22 cellular contexts compared by ENCODE assay signal in the genomic region with DNA sequence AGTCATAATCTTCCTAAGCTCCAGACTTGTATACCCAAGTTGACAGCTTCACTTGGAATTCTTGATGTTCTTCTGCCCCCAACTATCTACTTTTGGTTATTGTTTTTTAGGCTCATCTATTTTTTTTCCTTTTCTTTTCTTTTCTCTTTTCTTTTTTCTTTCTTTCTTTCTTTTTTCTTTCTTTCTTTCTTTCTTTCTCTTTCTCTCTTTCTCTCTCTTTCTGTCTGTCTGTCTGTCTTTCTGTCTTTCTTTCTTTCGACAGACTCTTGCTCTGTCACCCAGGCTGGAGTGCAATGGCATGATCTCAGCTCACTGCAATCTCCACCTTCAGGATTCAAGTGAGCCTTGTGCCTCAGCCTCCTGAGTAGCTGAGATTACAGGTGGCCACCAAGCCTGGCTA. TPM values are rescaled to one million over a fixed set of nuclear protein-coding genes. Genes with fewer than 3 reads are reported as not detected.
DNase-seq lines count a peak whose midpoint lies in the region; ATAC-seq and TF ChIP-seq lines count a peak whose summit lies in the region.
"Had no signal": no experiment of that assay in that cellular context is flagged by ENCODE, and none has a peak within 500 bp of the region (broad histone marks: within the 10 kb centered on the region; RNA-seq: fewer than 3 reads in every experiment).

No MANE protein-coding gene starts in this region.

- TF ChIP-seq CTCF in endodermal cell (conservative IDR thresholded peaks at IDR 0.05) = no peak

- POLR2A ChIA-PET in activated CD4-positive, alpha-beta T cell treated with anti-CD3 and anti-CD28 coated beads, Interleukin-2, amount 10 ng/mL, durations not matched to agents 7 days and 5 days (lab: Charles Lee) = no interaction called here
- POLR2A ChIA-PET in CD8-positive, alpha-beta memory T cell (lab: Charles Lee) = no interaction called here

- no peaks in the 10 kb centered on the region for H3K9me3 ChIP-seq in CD8-positive, alpha-beta memory T cell (ENCODE audit: low read length)
- H3K9me3 ChIP-seq in endodermal cell (ENCODE audit: control insufficient read depth, low read length) = no peaks in the 10 kb centered on the region
- H3K9me3 ChIP-seq: BLaER1, esophagus muscularis mucosa, gastrocnemius medialis, sigmoid colon had no signal

- no peaks in the 10 kb centered on the region for H3K9me3 Mint-ChIP-seq in activated CD4-positive, alpha-beta T cell treated with anti-CD3 and anti-CD28 coated beads, Interleukin-2, amount 10 ng/mL, durations not matched to agents 7 days and 5 days
- H3K9me3 Mint-ChIP-seq in CD8-positive, alpha-beta memory T cell = no peaks in the 10 kb centered on the region
- no peaks in the 10 kb centered on the region for H3K9me3 Mint-ChIP-seq in activated naive CD8-positive, alpha-beta T cell treated with anti-CD3 and anti-CD28 coated beads for 36 hours
- no peaks in the 10 kb centered on the region for H3K9me3 Mint-ChIP-seq in natural killer cell treated with Interleukin-12 subunit alpha and Interleukin-12 subunit beta and Interleukin-15 and Interleukin-18, amount 100 ng/mL, for 72 hours
- no peaks in the 10 kb centered on the region for H3K9me3 Mint-ChIP-seq in endodermal cell

- H3K36me3 ChIP-seq in CD8-positive, alpha-beta memory T cell (ENCODE audit: insufficient read depth, low read length) = peaks cover 33% of the 10 kb centered on the region
- peaks cover 84% of the 10 kb centered on the region for H3K36me3 ChIP-seq in endodermal cell (ENCODE audit: control insufficient read depth, insufficient read depth, low read length)

- H3K36me3 Mint-ChIP-seq in activated CD4-positive, alpha-beta T cell treated with anti-CD3 and anti-CD28 coated beads, Interleukin-2, amount 10 ng/mL, durations not matched to agents 7 days and 5 days (ENCODE audit: low read depth) = peaks cover 55% of the 10 kb centered on the region
- peaks cover 0 to 85% (median 14%) of the 10 kb centered on the region in 3 donors for H3K36me3 Mint-ChIP-seq in CD8-positive, alpha-beta memory T cell
- peaks cover 42% of the 10 kb centered on the region for H3K36me3 Mint-ChIP-seq in activated naive CD8-positive, alpha-beta T cell treated with anti-CD3 and anti-CD28 coated beads for 36 hours
- peaks cover 39% of the 10 kb centered on the region for H3K36me3 Mint-ChIP-seq in natural killer cell treated with Interleukin-12 subunit alpha and Interleukin-12 subunit beta and Interleukin-15 and Interleukin-18, amount 100 ng/mL, for 72 hours
- peaks cover 45% of the 10 kb centered on the region for H3K36me3 Mint-ChIP-seq in endodermal cell (ENCODE audit: low read depth)

- H3K9ac ChIP-seq in endodermal cell (ENCODE audit: extremely low read depth, low read length, poor library complexity, severe bottlenecking) = no peak overlapping the region
- H3K9ac ChIP-seq: BLaER1 had no signal

- H3K27ac Mint-ChIP-seq in activated CD4-positive, alpha-beta T cell treated with anti-CD3 and anti-CD28 coated beads, Interleukin-2, amount 10 ng/mL, durations not matched to agents 7 days and 5 days = peak overlapping the region; percentile 71
- peak overlapping the region; percentile 43 to 92 (median 78) for H3K27ac Mint-ChIP-seq in CD8-positive, alpha-beta memory T cell
- peak overlapping the region; percentile 14 for H3K27ac Mint-ChIP-seq in activated naive CD8-positive, alpha-beta T cell treated with anti-CD3 and anti-CD28 coated beads for 36 hours
- H3K27ac Mint-ChIP-seq in natural killer cell treated with Interleukin-12 subunit alpha and Interleukin-12 subunit beta and Interleukin-15 and Interleukin-18, amount 100 ng/mL, for 72 hours = peak overlapping the region; percentile 10 to 79
- H3K27ac Mint-ChIP-seq in endodermal cell = no peak overlapping the region

- CTCF ChIA-PET in activated CD4-positive, alpha-beta T cell treated with anti-CD3 and anti-CD28 coated beads, Interleukin-2, amount 10 ng/mL, durations not matched to agents 7 days and 5 days (lab: Charles Lee) = interaction anchor here (0.6 kb wide), 1 partner anchor 78 kb away, joined by 3 read pairs; no protein-coding TSS in a partner anchor
- CTCF ChIA-PET in CD8-positive, alpha-beta memory T cell (lab: Charles Lee) = no interaction called here

- H3K4me1 ChIP-seq in CD8-positive, alpha-beta memory T cell (ENCODE audit: insufficient read depth, low read length) = peaks cover 26% of the 10 kb centered on the region
- no peaks in the 10 kb centered on the region for H3K4me1 ChIP-seq in endodermal cell (ENCODE audit: control insufficient read depth, insufficient read depth, low read length)
- H3K4me1 ChIP-seq: BLaER1 had no signal

- no peak overlapping the region for H3K27ac ChIP-seq in CD8-positive, alpha-beta memory T cell (ENCODE audit: low read depth, low read length)
- H3K27ac ChIP-seq in endodermal cell (ENCODE audit: low read depth, low read length) = no peak overlapping the region
- H3K27ac ChIP-seq: BLaER1, esophagus muscularis mucosa, sigmoid colon had no signal

- H3K4me3 Mint-ChIP-seq in activated CD4-positive, alpha-beta T cell treated with anti-CD3 and anti-CD28 coated beads, Interleukin-2, amount 10 ng/mL, durations not matched to agents 7 days and 5 days = no peak overlapping the region
- peak overlapping the region in 2 of 7 donors; percentile 11 to 20 for H3K4me3 Mint-ChIP-seq in CD8-positive, alpha-beta memory T cell
- no peak overlapping the region for H3K4me3 Mint-ChIP-seq in activated naive CD8-positive, alpha-beta T cell treated with anti-CD3 and anti-CD28 coated beads for 36 hours
- H3K4me3 Mint-ChIP-seq in natural killer cell treated with Interleukin-12 subunit alpha and Interleukin-12 subunit beta and Interleukin-15 and Interleukin-18, amount 100 ng/mL, for 72 hours = no peak overlapping the region
- H3K4me3 Mint-ChIP-seq in endodermal cell = no peak overlapping the region

- H3K27me3 Mint-ChIP-seq in activated CD4-positive, alpha-beta T cell treated with anti-CD3 and anti-CD28 coated beads, Interleukin-2, amount 10 ng/mL, durations not matched to agents 7 days and 5 days = no peaks in the 10 kb centered on the region
- H3K27me3 Mint-ChIP-seq in CD8-positive, alpha-beta memory T cell = peaks cover 0 to 1% of the 10 kb centered on the region in 2 donors
- H3K27me3 Mint-ChIP-seq in activated naive CD8-positive, alpha-beta T cell treated with anti-CD3 and anti-CD28 coated beads for 36 hours = no peaks in the 10 kb centered on the region
- H3K27me3 Mint-ChIP-seq in natural killer cell treated with Interleukin-12 subunit alpha and Interleukin-12 subunit beta and Interleukin-15 and Interleukin-18, amount 100 ng/mL, for 72 hours = no peaks in the 10 kb centered on the region
- no peaks in the 10 kb centered on the region for H3K27me3 Mint-ChIP-seq in endodermal cell (ENCODE audit: insufficient read depth)

- no peak overlapping the region for H3K4me3 ChIP-seq in CD8-positive, alpha-beta memory T cell (ENCODE audit: low read length)
- H3K4me3 ChIP-seq in endodermal cell (ENCODE audit: low read length) = no peak overlapping the region
- H3K4me3 ChIP-seq: BLaER1, esophagus muscularis mucosa, gastrocnemius medialis, lung, sigmoid colon had no signal

- H3K27me3 ChIP-seq in CD8-positive, alpha-beta memory T cell (ENCODE audit: insufficient read depth, low read length, poor library complexity, severe bottlenecking) = no peaks in the 10 kb centered on the region
- H3K27me3 ChIP-seq in endodermal cell (ENCODE audit: control insufficient read depth, insufficient read depth, low read length, poor library complexity, severe bottlenecking) = no peaks in the 10 kb centered on the region
- H3K27me3 ChIP-seq: BLaER1, esophagus muscularis mucosa, gastrocnemius medialis, sigmoid colon had no signal

- no peak for DNase-seq in activated CD4-positive, alpha-beta T cell treated with anti-CD3 and anti-CD28 coated beads, Interleukin-2, amount 10 ng/mL, durations not matched to agents 7 days and 5 days
- no peak for DNase-seq in activated CD4-positive, alpha-beta T cell treated with anti-CD3 and anti-CD28 coated beads, Interleukin-2, amount 50 U/mL, for 48 hours
- no peak for DNase-seq in CD8-positive, alpha-beta memory T cell
- no peak for DNase-seq in activated naive CD8-positive, alpha-beta T cell treated with anti-CD3 and anti-CD28 coated beads for 36 hours
- no peak for DNase-seq in natural killer cell treated with Interleukin-12 subunit alpha and Interleukin-12 subunit beta and Interleukin-15 and Interleukin-18, amount 100 ng/mL, for 72 hours (ENCODE audit: low spot score)
- DNase-seq in endodermal cell (no peak), cortex of kidney (lab: John Stamatoyannopoulos, UW) (no peak)
- DNase-seq: activated CD4-positive, alpha-beta T cell treated with anti-CD3 and anti-CD28 coated beads for 4 hours; activated T-cell treated with anti-CD3 and anti-CD28 coated beads, Interleukin-2, amount 50 U/mL, for 1 hour; caudate nucleus; DMS 273 treated with DMSO at 0.1 percent for 48 hours; effector CD4-positive, alpha-beta T cell; gastrocnemius medialis; kidney; NCI-H1417 treated with DMSO at 0.1 percent for 48 hours; NCI-H524 treated with DMSO at 0.1 percent for 48 hours; sigmoid colon had no signal

- 97 to 100% methylated on average over 1 of the region's 1 CpG for WGBS in endodermal cell (ENCODE audit: insufficient coverage in 1 of 2, insufficient read length in 1 of 2), 2 experiments

- H3K4me1 Mint-ChIP-seq in activated CD4-positive, alpha-beta T cell treated with anti-CD3 and anti-CD28 coated beads, Interleukin-2, amount 10 ng/mL, durations not matched to agents 7 days and 5 days = peaks cover 29% of the 10 kb centered on the region
- H3K4me1 Mint-ChIP-seq in CD8-positive, alpha-beta memory T cell = peaks cover 66 to 86% (median 81%) of the 10 kb centered on the region in 3 donors
- H3K4me1 Mint-ChIP-seq in activated naive CD8-positive, alpha-beta T cell treated with anti-CD3 and anti-CD28 coated beads for 36 hours = peaks cover 35% of the 10 kb centered on the region
- H3K4me1 Mint-ChIP-seq in natural killer cell treated with Interleukin-12 subunit alpha and Interleukin-12 subunit beta and Interleukin-15 and Interleukin-18, amount 100 ng/mL, for 72 hours (ENCODE audit: low read depth in 2 of 2) = peaks cover 41 to 50% of the 10 kb centered on the region in 2 donors
- no peaks in the 10 kb centered on the region for H3K4me1 Mint-ChIP-seq in endodermal cell

- ATAC-seq in natural killer cell treated with Interleukin-12 subunit alpha and Interleukin-12 subunit beta and Interleukin-15 and Interleukin-18, amount 100 ng/mL, for 72 hours = no peak
- no peak for ATAC-seq in GM18868 (IDR thresholded peaks at IDR 0.05; ENCODE audit: unreplicated experiment)
- ATAC-seq: gastrocnemius medialis, HepG2 had no signal

RNA-seq across cellular contexts. Expression of gene KMT2E, which starts 36.5 kb away (rescaled TPM):
- total RNA-seq in activated CD4-positive, alpha-beta T cell treated with anti-CD3 and anti-CD28 coated beads, Interleukin-2, amount 10 ng/mL, durations not matched to agents 7 days and 5 days = 10 to 100 TPM; 97.4 to 98.5 TPM
- 10 to 100 TPM; 81.0 to 87.5 TPM for total RNA-seq in CD8-positive, alpha-beta memory T cell
- polyA plus RNA-seq in CD8-positive, alpha-beta memory T cell = 237 TPM
- total RNA-seq in activated naive CD8-positive, alpha-beta T cell treated with anti-CD3 and anti-CD28 coated beads for 36 hours = 10 to 100 TPM; 58.0 to 62.4 TPM
- 100 to 1,000 TPM; 152 to 172 TPM for total RNA-seq in natural killer cell treated with Interleukin-12 subunit alpha and Interleukin-12 subunit beta and Interleukin-15 and Interleukin-18, amount 100 ng/mL, for 72 hours
- total RNA-seq in endodermal cell = 10 to 100 TPM; 65.7 to 70.4 TPM
- 73.3 TPM for polyA plus RNA-seq in endodermal cell (2013, experiment 1 of 2)
- 71.3 TPM for polyA plus RNA-seq in endodermal cell (2013, experiment 2 of 2)
